In the genomic region with DNA sequence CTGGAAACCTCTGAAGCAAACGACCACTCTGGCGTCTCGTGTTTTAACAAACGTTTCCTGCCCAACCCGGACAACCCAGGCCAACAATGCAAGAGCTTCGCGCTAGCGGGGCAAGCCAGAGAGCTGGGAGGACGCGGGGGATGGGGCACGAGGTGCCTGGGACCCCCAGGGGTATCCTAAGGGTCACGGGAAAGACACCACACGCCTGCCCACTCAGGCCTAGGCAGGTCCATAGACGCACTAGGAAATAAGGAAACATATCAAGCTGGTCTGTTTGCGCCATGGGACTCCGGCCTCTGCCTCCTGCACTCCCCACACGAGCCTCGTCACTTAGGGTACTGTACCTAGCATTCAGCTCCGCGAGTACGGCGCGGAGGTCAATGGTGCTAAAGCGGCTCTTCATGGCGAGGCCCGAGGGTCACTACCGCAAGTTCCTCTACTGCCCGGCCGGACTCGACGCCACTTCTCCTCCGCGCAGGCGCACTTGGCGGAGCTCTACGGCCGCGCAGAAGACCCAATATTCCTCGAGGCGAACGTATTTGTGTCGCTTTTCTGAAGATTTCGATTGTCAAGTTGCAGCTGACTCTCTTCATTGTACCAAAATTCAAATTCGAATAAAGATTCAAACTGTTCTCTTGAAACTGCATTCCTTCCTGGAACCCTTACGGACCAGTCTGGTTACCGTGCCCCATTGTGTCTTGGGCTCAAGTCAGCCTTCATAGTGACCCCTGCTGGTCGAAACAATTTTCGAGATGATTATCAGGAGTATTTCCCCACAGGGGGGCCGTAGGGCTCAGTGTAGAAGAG, we compare ENCODE assay signal across 8 cellular contexts. TPM values are rescaled to one million over a fixed set of nuclear protein-coding genes. Genes with fewer than 3 reads are reported as not detected.
DNase-seq lines count a peak whose midpoint lies in the region; ATAC-seq and TF ChIP-seq lines count a peak whose summit lies in the region.

A gene with protein sequence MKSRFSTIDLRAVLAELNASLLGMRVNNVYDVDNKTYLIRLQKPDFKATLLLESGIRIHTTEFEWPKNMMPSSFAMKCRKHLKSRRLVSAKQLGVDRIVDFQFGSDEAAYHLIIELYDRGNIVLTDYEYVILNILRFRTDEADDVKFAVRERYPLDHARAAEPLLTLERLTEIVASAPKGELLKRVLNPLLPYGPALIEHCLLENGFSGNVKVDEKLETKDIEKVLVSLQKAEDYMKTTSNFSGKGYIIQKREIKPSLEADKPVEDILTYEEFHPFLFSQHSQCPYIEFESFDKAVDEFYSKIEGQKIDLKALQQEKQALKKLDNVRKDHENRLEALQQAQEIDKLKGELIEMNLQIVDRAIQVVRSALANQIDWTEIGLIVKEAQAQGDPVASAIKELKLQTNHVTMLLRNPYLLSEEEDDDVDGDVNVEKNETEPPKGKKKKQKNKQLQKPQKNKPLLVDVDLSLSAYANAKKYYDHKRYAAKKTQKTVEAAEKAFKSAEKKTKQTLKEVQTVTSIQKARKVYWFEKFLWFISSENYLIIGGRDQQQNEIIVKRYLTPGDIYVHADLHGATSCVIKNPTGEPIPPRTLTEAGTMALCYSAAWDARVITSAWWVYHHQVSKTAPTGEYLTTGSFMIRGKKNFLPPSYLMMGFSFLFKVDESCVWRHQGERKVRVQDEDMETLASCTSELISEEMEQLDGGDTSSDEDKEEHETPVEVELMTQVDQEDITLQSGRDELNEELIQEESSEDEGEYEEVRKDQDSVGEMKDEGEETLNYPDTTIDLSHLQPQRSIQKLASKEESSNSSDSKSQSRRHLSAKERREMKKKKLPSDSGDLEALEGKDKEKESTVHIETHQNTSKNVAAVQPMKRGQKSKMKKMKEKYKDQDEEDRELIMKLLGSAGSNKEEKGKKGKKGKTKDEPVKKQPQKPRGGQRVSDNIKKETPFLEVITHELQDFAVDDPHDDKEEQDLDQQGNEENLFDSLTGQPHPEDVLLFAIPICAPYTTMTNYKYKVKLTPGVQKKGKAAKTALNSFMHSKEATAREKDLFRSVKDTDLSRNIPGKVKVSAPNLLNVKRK (minus strand): TSS at position 438 of the 807 bp plus-strand sequence. CDS start 35 bp downstream, at position 403.

- H3K4me1 Mint-ChIP-seq in GM23338: peaks cover 5% of the 10 kb centered on the region
- H3K4me1 Mint-ChIP-seq in neural crest cell: peaks cover 18% of the 10 kb centered on the region

- no peaks in the 10 kb centered on the region for H3F3A ChIP-seq in GM23338 (replicated peaks; ENCODE audit: low read depth)

- peak; percentile 74 to 96 for TF ChIP-seq CTCF in GM23338 (conservative IDR thresholded peaks at IDR 0.05; ENCODE audit: low read depth in 2 of 2)
- peak; percentile 86 for TF ChIP-seq CTCF in RWPE1 (conservative IDR thresholded peaks at IDR 0.05; ENCODE audit: low read depth)
- peak; percentile 92 for TF ChIP-seq CTCF in neural crest cell (conservative IDR thresholded peaks at IDR 0.05)

- no peaks in the 10 kb centered on the region for H3K4me1 ChIP-seq in GM23338 (ENCODE audit: insufficient read depth)

- peaks cover 14% of the 10 kb centered on the region; the same call in 1 of the 2 replicates for H3K36me3 ChIP-seq in GM23338 (ENCODE audit: insufficient read depth)

- H3K4me3 Mint-ChIP-seq in GM23338 (peak within 1 kb of the TSS; percentile 99), neural crest cell (peak within 1 kb of the TSS; percentile 98)

- H3K27ac Mint-ChIP-seq in GM23338 (peak within 1 kb of the TSS; percentile 98), neural crest cell (ENCODE audit: unreplicated experiment) (peak within 1 kb of the TSS; percentile 99)

- no peaks in the 10 kb centered on the region for H3K27me3 ChIP-seq in GM23338 (ENCODE audit: insufficient read depth)

- H4K20me1 ChIP-seq in GM23338 (replicated peaks; ENCODE audit: insufficient read depth): no peaks in the 10 kb centered on the region

- no peaks in the 10 kb centered on the region for H3K9me3 Mint-ChIP-seq in GM23338
- no peaks in the 10 kb centered on the region for H3K9me3 Mint-ChIP-seq in neural crest cell

- peak within 1 kb of the TSS; percentile 72 for H3K4me3 ChIP-seq in GM23338

- H3K27ac ChIP-seq in GM23338 (ENCODE audit: low read depth): peak within 1 kb of the TSS; percentile 16; the same call in 1 of the 2 replicates
- peak within 1 kb of the TSS; percentile 80 for H3K27ac ChIP-seq in RWPE1

- H3K36me3 Mint-ChIP-seq in GM23338 (ENCODE audit: low read depth): peaks cover 32% of the 10 kb centered on the region
- peaks cover 7% of the 10 kb centered on the region for H3K36me3 Mint-ChIP-seq in neural crest cell (ENCODE audit: low read depth)

- peak within 1 kb of the TSS; percentile 76 for H3K4me2 ChIP-seq in GM23338

- CTCF ChIA-PET in RWPE1 (lab: Yijun Ruan, JAX): interaction anchor here (0.6 to 3.6 kb wide), 13 partner anchors 10 to 507 kb away, joined by 3 to 38 read pairs (median 3); partner anchors contain the start of genes KLHDC2 and VCPKMT

- DNase-seq in ELF-1 (ENCODE audit: low read depth, low spot score) (peak; percentile 95), GM23338 (ENCODE audit: low spot score) (peak; percentile 97), LHCN-M2 (ENCODE audit: low read depth) (peak; percentile 90), RWPE1 (ENCODE audit: low spot score) (peak; percentile 83), fibroblast of the conjunctiva (ENCODE audit: low read depth) (peak; percentile 74), neural crest cell (ENCODE audit: low read depth, low spot score) (peak; percentile 98), stromal cell of bone marrow (ENCODE audit: low read depth) (peak; percentile 78)
- peak; percentile 70 for DNase-seq in activated effector memory CD4-positive, alpha-beta T cell treated with Interleukin-2 at 50 U/mL for 16 hours

- POLR2A ChIA-PET in RWPE1 (lab: Yijun Ruan, JAX; ENCODE audit: low non-redundant PET): interaction anchor here (0.5 to 1.3 kb wide), 5 partner anchors 10 to 217 kb away, joined by 3 to 6 read pairs (median 4); partner anchors contain the start of gene DNAAF2

- peaks cover 11% of the 10 kb centered on the region for H3K27me3 Mint-ChIP-seq in GM23338 (ENCODE audit: insufficient read depth, low read depth, poor library complexity)
- H3K27me3 Mint-ChIP-seq in neural crest cell (ENCODE audit: low read depth): no peaks in the 10 kb centered on the region

- peak within 1 kb of the TSS; percentile 7; the same call in 1 of the 2 replicates for H2AFZ ChIP-seq in GM23338

- no peaks in the 10 kb centered on the region for H3K9me2 ChIP-seq in GM23338 (ENCODE audit: insufficient read depth)

- H3K79me2 ChIP-seq in GM23338 (replicated peaks; ENCODE audit: insufficient read depth): peaks cover 34% of the 10 kb centered on the region

- ATAC-seq in GM23338: peak; percentile 86

TF ChIP-seq in GM23338, 12 proteins besides CTCF, POLR2A, EP300 and RAD21 (continues in another document):
- TF ChIP-seq, protein P1, sequence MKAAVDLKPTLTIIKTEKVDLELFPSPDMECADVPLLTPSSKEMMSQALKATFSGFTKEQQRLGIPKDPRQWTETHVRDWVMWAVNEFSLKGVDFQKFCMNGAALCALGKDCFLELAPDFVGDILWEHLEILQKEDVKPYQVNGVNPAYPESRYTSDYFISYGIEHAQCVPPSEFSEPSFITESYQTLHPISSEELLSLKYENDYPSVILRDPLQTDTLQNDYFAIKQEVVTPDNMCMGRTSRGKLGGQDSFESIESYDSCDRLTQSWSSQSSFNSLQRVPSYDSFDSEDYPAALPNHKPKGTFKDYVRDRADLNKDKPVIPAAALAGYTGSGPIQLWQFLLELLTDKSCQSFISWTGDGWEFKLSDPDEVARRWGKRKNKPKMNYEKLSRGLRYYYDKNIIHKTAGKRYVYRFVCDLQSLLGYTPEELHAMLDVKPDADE (IDR thresholded peaks at IDR 0.05): no peak
- no peak for TF ChIP-seq REST (IDR thresholded peaks at IDR 0.05; ENCODE audit: unreplicated experiment)
- TF ChIP-seq EZH2 (IDR thresholded peaks at IDR 0.05; ENCODE audit: low read depth, unreplicated experiment): no peak
- no peak for TF ChIP-seq ZNF331 (CRISPR knock-in tag; IDR thresholded peaks at IDR 0.05; ENCODE audit: low read depth)

RNA-seq across cellular contexts. Expression of the gene that starts here (rescaled TPM):
- total RNA-seq in GM23338 (2014; rRNA removed; shearing (Covaris generic)): 54.7 and 58.4 TPM in 2 replicates
- 73.8 and 88.1 TPM in 2 replicates for polyA plus RNA-seq in GM23338 (2016; fragmentation: Nextera tagmentation; extraction: Ambion mirVana)
- total RNA-seq in LHCN-M2 (2014; rRNA removed): 37.3 and 49.0 TPM in 2 replicates
- 14.0 TPM for polyA plus RNA-seq in LHCN-M2 (2012)
- 68.9 and 71.0 TPM in 2 replicates for total RNA-seq in neural crest cell

Comparison
In these comparisons a context has a peak if more than half of its experiments do, and no peak if none do; other contexts are left out.
1. Peak in every context shown above with its lines: DNase-seq, ATAC-seq, H3K4me3 ChIP-seq and H3K27ac ChIP-seq.